ENCODE assay signal across 8 cellular contexts in genomic region chr15:81410318-81410753, GRCh38. TPM values are rescaled to one million over a fixed set of nuclear protein-coding genes. Genes with fewer than 3 reads are reported as not detected.
DNase-seq lines count a peak whose midpoint lies in the region; ATAC-seq and TF ChIP-seq lines count a peak whose summit lies in the region.

No MANE protein-coding gene starts in this region.

- DNase-seq in BE2C (peak; percentile 24), GM13977 (ENCODE audit: low spot score) (peak; percentile 39), NCI-H2081 (lab: John Stamatoyannopoulos, UW) (peak; percentile 63 to 82), UCSD-AML1 (lab: John Stamatoyannopoulos, UW; ENCODE audit: unreplicated experiment) (peak; percentile 35), fibroblast of the conjunctiva (ENCODE audit: low read depth) (peak; percentile 96)

- H3K79me2 ChIP-seq in neural cell (replicated peaks; ENCODE audit: insufficient read depth, low read length) = no peaks in the 10 kb centered on the region

- TF ChIP-seq CTCF in BE2C (IDR thresholded peaks at IDR 0.05; ENCODE audit: low read depth, low read length) (peak; percentile 63), GM13977 (IDR thresholded peaks at IDR 0.05; ENCODE audit: extremely low read depth, insufficient read depth, missing control alignments) (peak; percentile 45), neural cell (IDR thresholded peaks at IDR 0.05; ENCODE audit: poor library complexity, severe bottlenecking) (peak; percentile 93)

- no peaks in the 10 kb centered on the region for H4K20me1 ChIP-seq in neural cell (ENCODE audit: insufficient read depth)

- no peak for TF ChIP-seq EP300 in neural cell (conservative IDR thresholded peaks at IDR 0.05; ENCODE audit: poor library complexity, severe bottlenecking)

- no peaks in the 10 kb centered on the region for H3F3A ChIP-seq in neural cell (ENCODE audit: insufficient read depth, low read length, poor library complexity, severe bottlenecking)

- peak; percentile 95 for TF ChIP-seq RAD21 in neural cell (conservative IDR thresholded peaks at IDR 0.05)

- H3K9me2 ChIP-seq in neural cell (ENCODE audit: insufficient read depth, low read length) = no peaks in the 10 kb centered on the region

- H3K4me2 ChIP-seq in neural cell (ENCODE audit: low read length) = peak overlapping the region; percentile 33

- no peaks in the 10 kb centered on the region; the same call in 1 of the 2 replicates for H3K4me1 ChIP-seq in BE2C

- in situ Hi-C loops in GM13977 (cut with MboI; ENCODE audit: low pct_unique_long_range_greater_than_20kb, low sequenced_read_pairs, unreplicated experiment) = no loop called here

- H3K9me3 ChIP-seq in BE2C (peaks cover 2% of the 10 kb centered on the region; the same call in 1 of the 2 replicates), neural cell (ENCODE audit: low read length) (no peaks in the 10 kb centered on the region)

- H3K27me3 ChIP-seq in BE2C (peaks cover 17% of the 10 kb centered on the region), neural cell (ENCODE audit: insufficient read depth, low read depth, low read length) (no peaks in the 10 kb centered on the region)

- H3K36me3 ChIP-seq in BE2C = no peaks in the 10 kb centered on the region
- H3K36me3 ChIP-seq in neural cell (ENCODE audit: insufficient read depth, low read length) = no peaks in the 10 kb centered on the region

- peak overlapping the region; percentile 31 for H2AFZ ChIP-seq in neural cell (ENCODE audit: low read depth, low read length)

- peak overlapping the region; percentile 40 for H3K9ac ChIP-seq in neural cell (ENCODE audit: low read length)

- no peak overlapping the region for H3K4me3 ChIP-seq in BE2C (ENCODE audit: low read depth, low read length)
- peak overlapping the region; percentile 59 for H3K4me3 ChIP-seq in neural cell (ENCODE audit: low read length)

- ATAC-seq in GM18907 (IDR thresholded peaks at IDR 0.05; ENCODE audit: unreplicated experiment) (no peak), GM19455 (IDR thresholded peaks at IDR 0.05; ENCODE audit: unreplicated experiment) (no peak)

- H3K27ac ChIP-seq in neural cell (ENCODE audit: low read length) = no peak overlapping the region

TF ChIP-seq in neural cell, 6 proteins besides CTCF, POLR2A, EP300 and RAD21:
- no peak for TF ChIP-seq EZH2 (IDR thresholded peaks at IDR 0.05; ENCODE audit: borderline replicate concordance, insufficient read depth, low read length, poor library complexity, severe bottlenecking)
- peak; percentile 95 for TF ChIP-seq SMC3 (conservative IDR thresholded peaks at IDR 0.05; ENCODE audit: poor library complexity)
TF ChIP-seq in neural cell: peak in this region for 1.

RNA-seq across cellular contexts. Expression of gene TMC3, which starts 36.3 kb away (rescaled TPM):
- not detected for polyA plus RNA-seq in BE2C (2012; ENCODE audit: insufficient read depth, insufficient read length, low read depth)
- not detected in 2 replicates for polyA plus RNA-seq in neural cell
- polyA minus RNA-seq in neural cell = not detected in 2 replicates

Comparison
In these comparisons a context has a peak if more than half of its experiments do, and no peak if none do; other contexts are left out.
1. DNase-seq: peak in every context shown above with its lines; median percentile 96 in fibroblast of the conjunctiva; 72 in NCI-H2081; 39 in GM13977; 35 in UCSD-AML1; 24 in BE2C.